Comparison of ENCODE assay signal across 9 cellular contexts in the genomic region with DNA sequence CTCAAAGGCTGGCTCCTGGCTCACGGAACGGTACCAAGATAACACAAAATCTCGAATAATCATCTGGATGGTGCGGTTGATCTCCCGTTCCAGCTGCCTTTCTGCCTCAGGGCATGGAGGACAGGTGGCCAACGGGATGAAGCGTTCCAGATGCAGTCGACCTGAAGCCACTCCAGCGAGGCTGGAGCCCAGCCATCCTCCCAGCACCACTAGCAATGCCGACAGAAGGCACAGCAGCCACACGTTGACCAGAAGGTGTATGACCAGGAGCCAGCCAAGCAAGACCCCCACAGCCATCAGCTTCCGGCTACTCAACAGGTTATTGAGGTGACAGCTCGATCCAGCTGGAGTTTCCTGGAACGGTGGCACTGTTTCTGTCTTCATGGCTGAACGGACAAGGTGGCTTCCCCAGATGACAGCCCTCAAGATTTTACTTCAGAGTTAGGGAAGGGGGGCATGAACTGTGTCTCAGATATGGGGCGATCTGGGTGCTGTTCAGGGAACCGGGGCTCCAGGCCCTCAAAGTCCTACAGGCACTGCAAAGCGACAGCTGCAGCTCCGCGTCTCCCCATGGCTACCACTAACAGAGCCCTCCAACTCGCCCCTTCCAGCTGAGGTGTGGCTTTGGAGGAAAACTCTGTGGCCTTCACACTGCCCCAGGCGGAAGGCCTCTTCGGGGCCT. TPM values are rescaled to one million over a fixed set of nuclear protein-coding genes. Genes with fewer than 3 reads are reported as not detected.
DNase-seq lines count a peak whose midpoint lies in the region; ATAC-seq, FAIRE-seq and TF ChIP-seq lines count a peak whose summit lies in the region.
"Had no signal": no experiment of that assay in that cellular context is flagged by ENCODE, and none has a peak within 500 bp of the region (broad histone marks: within the 10 kb centered on the region; RNA-seq: fewer than 3 reads in every experiment).

No MANE protein-coding gene starts in this region.

- peak; percentile 5 for FAIRE-seq in GM12891 (lab: Jason Lieb, UNC)
- FAIRE-seq: TTC549 had no signal

- H3K4me3 ChIP-seq in kidney epithelial cell (ENCODE audit: low read depth, low read length) (peak overlapping the region; percentile 62), thymus (ENCODE audit: low read length) (peak overlapping the region; percentile 78)

- H3K36me3 ChIP-seq in kidney epithelial cell (ENCODE audit: control insufficient read depth, insufficient read depth, low read length) (no peaks in the 10 kb centered on the region), thymus (ENCODE audit: control insufficient read depth, insufficient read depth) (peaks cover 9% of the 10 kb centered on the region)

- DNase-seq in GM12891 (ENCODE audit: insufficient read length, low spot score), result no peak
- DNase-seq in activated T-helper 2 cell treated with anti-CD3 and anti-CD28 coated beads, Interferon-gamma antibody, Interleukin-2, Interleukin-4, amounts not matched to agents 10 μg/mL and 5 μg/mL and 100 μg/mL, durations not matched to agents 14 hours and 24 hours and 36 hours (ENCODE audit: low spot score), result no peak
- no peak for DNase-seq in kidney epithelial cell (ENCODE audit: low read depth)
- no peak for DNase-seq in NCI-H446 (lab: John Stamatoyannopoulos, UW)
- DNase-seq in NCI-H2196 treated with DMSO at 0.1 percent for 48 hours (lab: John Stamatoyannopoulos, UW; ENCODE audit: unreplicated experiment), result no peak
- no peak for DNase-seq in midbrain (lab: John Stamatoyannopoulos, UW)

- peaks cover 32% of the 10 kb centered on the region for H3K4me1 Mint-ChIP-seq in activated T-helper 2 cell treated with anti-CD3 and anti-CD28 coated beads, Interferon-gamma antibody, Interleukin-2, Interleukin-4, amounts not matched to agents 10 μg/mL and 5 μg/mL and 100 μg/mL, durations not matched to agents 14 hours and 24 hours and 36 hours (ENCODE audit: low read depth)

- intact Hi-C loops in activated T-helper 2 cell treated with anti-CD3 and anti-CD28 coated beads, Interferon-gamma antibody, Interleukin-2, Interleukin-4, amounts not matched to agents 10 μg/mL and 5 μg/mL and 100 μg/mL, durations not matched to agents 14 hours and 24 hours and 36 hours (cut with micrococcal nuclease), result loop anchor here (1.0 to 2.0 kb wide), 4 partner anchors 21 to 1020 kb away; a partner anchor contains a TSS

- no peaks in the 10 kb centered on the region for H3K9me3 Mint-ChIP-seq in activated T-helper 2 cell treated with anti-CD3 and anti-CD28 coated beads, Interferon-gamma antibody, Interleukin-2, Interleukin-4, amounts not matched to agents 10 μg/mL and 5 μg/mL and 100 μg/mL, durations not matched to agents 14 hours and 24 hours and 36 hours

- no peaks in the 10 kb centered on the region for H3K9me3 ChIP-seq in thymus (ENCODE audit: control insufficient read depth)

- H3K27me3 ChIP-seq in kidney epithelial cell (ENCODE audit: control insufficient read depth, insufficient read depth, low read length) (no peaks in the 10 kb centered on the region), thymus (ENCODE audit: control insufficient read depth, insufficient read depth) (peaks cover 3% of the 10 kb centered on the region)

- peak; percentile 24 for ATAC-seq in HG02981 (IDR thresholded peaks at IDR 0.05; ENCODE audit: unreplicated experiment)

- peaks cover 5% of the 10 kb centered on the region for H3K4me1 ChIP-seq in thymus (ENCODE audit: control insufficient read depth, insufficient read depth, low read length)

- 52% methylated on average over 23 of the region's 23 CpGs for WGBS in thymus

- peaks cover 4% of the 10 kb centered on the region for H3K27me3 Mint-ChIP-seq in activated T-helper 2 cell treated with anti-CD3 and anti-CD28 coated beads, Interferon-gamma antibody, Interleukin-2, Interleukin-4, amounts not matched to agents 10 μg/mL and 5 μg/mL and 100 μg/mL, durations not matched to agents 14 hours and 24 hours and 36 hours (ENCODE audit: low read depth)

- H3K27ac Mint-ChIP-seq in activated T-helper 2 cell treated with anti-CD3 and anti-CD28 coated beads, Interferon-gamma antibody, Interleukin-2, Interleukin-4, amounts not matched to agents 10 μg/mL and 5 μg/mL and 100 μg/mL, durations not matched to agents 14 hours and 24 hours and 36 hours, result peak overlapping the region; percentile 63

- TF ChIP-seq POLR2A in GM12891 (IDR thresholded peaks at IDR 0.05; ENCODE audit: low read depth, low read length), result no peak

- TF ChIP-seq CTCF in kidney epithelial cell (IDR thresholded peaks at IDR 0.05; ENCODE audit: insufficient read depth, low read length, poor library complexity, severe bottlenecking), result no peak

- peak overlapping the region; percentile 81 for H3K4me3 Mint-ChIP-seq in activated T-helper 2 cell treated with anti-CD3 and anti-CD28 coated beads, Interferon-gamma antibody, Interleukin-2, Interleukin-4, amounts not matched to agents 10 μg/mL and 5 μg/mL and 100 μg/mL, durations not matched to agents 14 hours and 24 hours and 36 hours (ENCODE audit: low read depth)

- H3K36me3 Mint-ChIP-seq in activated T-helper 2 cell treated with anti-CD3 and anti-CD28 coated beads, Interferon-gamma antibody, Interleukin-2, Interleukin-4, amounts not matched to agents 10 μg/mL and 5 μg/mL and 100 μg/mL, durations not matched to agents 14 hours and 24 hours and 36 hours (ENCODE audit: low read depth), result peaks cover 40% of the 10 kb centered on the region

- peak overlapping the region; percentile 78 for H3K27ac ChIP-seq in thymus (ENCODE audit: low read depth)

TF ChIP-seq in GM12891, 5 proteins besides CTCF, POLR2A, EP300 and RAD21:
- TF ChIP-seq PAX5 (IDR thresholded peaks at IDR 0.05; ENCODE audit: insufficient read depth, low read length, severe bottlenecking) (no peak), POLR2AphosphoS5 (IDR thresholded peaks at IDR 0.05; ENCODE audit: low read depth, low read length) (no peak), SPI1 (IDR thresholded peaks at IDR 0.05; ENCODE audit: low read depth, low read length) (no peak), TAF1 (IDR thresholded peaks at IDR 0.05; ENCODE audit: low read depth, low read length) (no peak), POU2F2 (IDR thresholded peaks at IDR 0.05; ENCODE audit: low read depth, low read length) (no peak)

RNA-seq across cellular contexts. Expression of a gene that starts 0.6 kb away (rescaled TPM):
- 13.7 TPM for polyA plus RNA-seq in GM12891 (2012; ENCODE audit: low read depth, missing spikeins)
- 42.1 and 48.7 TPM in 2 replicates for total RNA-seq in activated T-helper 2 cell treated with anti-CD3 and anti-CD28 coated beads, Interferon-gamma antibody, Interleukin-2, Interleukin-4, amounts not matched to agents 10 μg/mL and 5 μg/mL and 100 μg/mL, durations not matched to agents 14 hours and 24 hours and 36 hours
- total RNA-seq in kidney epithelial cell, result 80.1 and 96.1 TPM in 2 replicates
- 12.8 TPM for polyA plus RNA-seq in thymus
